ENCODE assay signal across 36 cellular contexts in the genomic region with DNA sequence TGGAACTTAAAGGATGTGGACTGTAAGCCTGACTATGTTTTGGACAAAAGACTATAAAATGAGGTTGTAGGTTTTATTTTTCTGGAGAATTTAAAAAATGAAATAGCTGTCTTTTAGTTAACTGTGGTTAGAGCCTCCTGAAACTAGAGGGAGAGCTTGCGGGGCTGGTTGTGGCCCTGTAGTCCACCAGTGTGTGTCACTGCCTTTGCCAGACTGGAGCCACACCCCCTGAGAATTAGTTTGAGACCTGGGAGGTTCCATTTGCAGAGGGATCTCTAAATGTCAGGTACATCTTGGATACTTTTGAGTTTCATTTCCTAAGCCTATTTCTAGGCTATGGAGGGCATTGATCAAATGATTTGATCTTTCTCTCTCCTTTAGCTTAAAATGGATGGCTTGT. TPM values are rescaled to one million over a fixed set of nuclear protein-coding genes. Genes with fewer than 3 reads are reported as not detected.
"Had no signal": no experiment of that assay in that cellular context is flagged by ENCODE, and none has a peak within 500 bp of the region (broad histone marks: within the 10 kb centered on the region; RNA-seq: fewer than 3 reads in every experiment).

No MANE protein-coding gene starts in this region.

- H3K36me3 ChIP-seq: MG63, WERI-Rb-1 had no signal

- H3K9me3 ChIP-seq: MG63 had no signal

- H3K4me3 Mint-ChIP-seq: activated CD4-positive, alpha-beta memory T cell treated with anti-CD3 and anti-CD28 coated beads for 36 hours; activated naive CD4-positive, alpha-beta T cell treated with anti-CD3 and anti-CD28 coated beads for 36 hours; activated naive CD8-positive, alpha-beta T cell; activated naive CD8-positive, alpha-beta T cell treated with anti-CD3 and anti-CD28 coated beads, Interleukin-2, amount 50 U/mL, for 24 hours; activated T-cell treated with anti-CD3 and anti-CD28 coated beads, Interleukin-2, amount 50 U/mL, for 4 hours; activated T-helper 1 cell treated with anti-CD3 and anti-CD28 coated beads, Interleukin-12 subunit alpha, Interleukin-12 subunit beta, Interleukin-2, Interleukin-4 antibody, amounts not matched to agents 30 ng/mL and 10 ng/mL and 1 ng/mL, durations not matched to agents 14 hours and 24 hours and 36 hours; brain had no signal

- H3K27me3 Mint-ChIP-seq: activated CD4-positive, alpha-beta memory T cell treated with anti-CD3 and anti-CD28 coated beads for 36 hours; activated naive CD8-positive, alpha-beta T cell; activated naive CD8-positive, alpha-beta T cell treated with anti-CD3 and anti-CD28 coated beads, Interleukin-2, amount 50 U/mL, for 24 hours; brain had no signal

- ATAC-seq: activated CD4-positive, CD25-positive, alpha-beta regulatory T cell treated with anti-CD3 and anti-CD28 coated beads, Interleukin-2, amount 50 U/mL, for 24 hours; activated naive CD8-positive, alpha-beta T cell treated with anti-CD3 and anti-CD28 coated beads, Interleukin-2, amount 50 U/mL, for 24 hours; activated T-cell treated with anti-CD3 and anti-CD28 coated beads, Interleukin-2, amount 50 U/mL, for 4 hours had no signal

- H3K36me3 Mint-ChIP-seq: activated CD4-positive, alpha-beta memory T cell treated with anti-CD3 and anti-CD28 coated beads for 36 hours; brain had no signal

- DNase-seq: activated CD4-positive, alpha-beta memory T cell treated with anti-CD3 and anti-CD28 coated beads for 36 hours; activated CD4-positive, alpha-beta T cell treated with anti-CD3 and anti-CD28 coated beads for 4 hours; activated CD4-positive, alpha-beta T cell treated with anti-CD3 and anti-CD28 coated beads, Interleukin-2, amount 50 U/mL, for 1 hour; activated CD8-positive, alpha-beta memory T cell treated with anti-CD3 and anti-CD28 coated beads, Interleukin-2, amount 50 U/mL, for 4 hours; activated gamma-delta T cell treated with Interleukin-2 at 50 U/mL for 16 hours; activated naive CD4-positive, alpha-beta T cell treated with anti-CD3 and anti-CD28 coated beads for 36 hours; activated naive CD8-positive, alpha-beta T cell treated with anti-CD3 and anti-CD28 coated beads, Interleukin-2, amount 50 U/mL, for 24 hours; activated T-cell treated with anti-CD3 and anti-CD28 coated beads for 4 hours; activated T-cell treated with anti-CD3 and anti-CD28 coated beads, Interleukin-2, amount 50 U/mL, for 4 hours; anterior cingulate cortex; caudate nucleus; Kasumi-1; KG1; MG63; NCI-H1048; NCI-H1105 treated with DMSO at 0.1 percent for 48 hours; NCI-H1436; NCI-H1694; NCI-H1930; NCI-H2081 treated with DMSO at 0.1 percent for 48 hours; NCI-H345; NCI-H510A; NCI-H526; NCI-H748 treated with DMSO at 0.1 percent for 48 hours; Right ventricle myocardium superior; SW 1271; T-helper 1 cell; T-helper 2 cell; T1000; WERI-Rb-1 had no signal

- H3K4me3 ChIP-seq: MG63 had no signal

- H3K27ac ChIP-seq: WERI-Rb-1 had no signal

- H3K27ac Mint-ChIP-seq: activated CD4-positive, alpha-beta memory T cell treated with anti-CD3 and anti-CD28 coated beads for 36 hours; activated naive CD4-positive, alpha-beta T cell treated with anti-CD3 and anti-CD28 coated beads for 36 hours; activated naive CD8-positive, alpha-beta T cell; activated naive CD8-positive, alpha-beta T cell treated with anti-CD3 and anti-CD28 coated beads, Interleukin-2, amount 50 U/mL, for 24 hours; activated T-helper 1 cell treated with anti-CD3 and anti-CD28 coated beads, Interleukin-12 subunit alpha, Interleukin-12 subunit beta, Interleukin-2, Interleukin-4 antibody, amounts not matched to agents 30 ng/mL and 10 ng/mL and 1 ng/mL, durations not matched to agents 14 hours and 24 hours and 36 hours had no signal

- H3K4me1 Mint-ChIP-seq: activated naive CD8-positive, alpha-beta T cell treated with anti-CD3 and anti-CD28 coated beads, Interleukin-2, amount 50 U/mL, for 24 hours had no signal

- H3K27me3 ChIP-seq: MG63 had no signal

- H3K9me3 Mint-ChIP-seq: activated CD4-positive, alpha-beta memory T cell treated with anti-CD3 and anti-CD28 coated beads for 36 hours; activated naive CD4-positive, alpha-beta T cell treated with anti-CD3 and anti-CD28 coated beads for 36 hours; activated naive CD8-positive, alpha-beta T cell treated with anti-CD3 and anti-CD28 coated beads, Interleukin-2, amount 50 U/mL, for 24 hours; activated T-cell treated with anti-CD3 and anti-CD28 coated beads, Interleukin-2, amount 50 U/mL, for 4 hours; activated T-helper 1 cell treated with anti-CD3 and anti-CD28 coated beads, Interleukin-12 subunit alpha, Interleukin-12 subunit beta, Interleukin-2, Interleukin-4 antibody, amounts not matched to agents 30 ng/mL and 10 ng/mL and 1 ng/mL, durations not matched to agents 14 hours and 24 hours and 36 hours had no signal

RNA-seq across cellular contexts. Expression of a gene that starts 20.8 kb away (rescaled TPM):
- total RNA-seq: activated naive CD4-positive, alpha-beta T cell treated with anti-CD3 and anti-CD28 coated beads for 36 hours; activated T-cell treated with anti-CD3 and anti-CD28 coated beads, Interleukin-2, amount 50 U/mL, for 4 hours; activated T-helper 1 cell treated with anti-CD3 and anti-CD28 coated beads, Interleukin-12 subunit alpha, Interleukin-12 subunit beta, Interleukin-2, Interleukin-4 antibody, amounts not matched to agents 30 ng/mL and 10 ng/mL and 1 ng/mL, durations not matched to agents 14 hours and 24 hours and 36 hours; bronchial epithelial cell; OCI-LY7; Right ventricle myocardium superior had no signal
